ENCODE assay signal across 9 cellular contexts in the genomic region with DNA sequence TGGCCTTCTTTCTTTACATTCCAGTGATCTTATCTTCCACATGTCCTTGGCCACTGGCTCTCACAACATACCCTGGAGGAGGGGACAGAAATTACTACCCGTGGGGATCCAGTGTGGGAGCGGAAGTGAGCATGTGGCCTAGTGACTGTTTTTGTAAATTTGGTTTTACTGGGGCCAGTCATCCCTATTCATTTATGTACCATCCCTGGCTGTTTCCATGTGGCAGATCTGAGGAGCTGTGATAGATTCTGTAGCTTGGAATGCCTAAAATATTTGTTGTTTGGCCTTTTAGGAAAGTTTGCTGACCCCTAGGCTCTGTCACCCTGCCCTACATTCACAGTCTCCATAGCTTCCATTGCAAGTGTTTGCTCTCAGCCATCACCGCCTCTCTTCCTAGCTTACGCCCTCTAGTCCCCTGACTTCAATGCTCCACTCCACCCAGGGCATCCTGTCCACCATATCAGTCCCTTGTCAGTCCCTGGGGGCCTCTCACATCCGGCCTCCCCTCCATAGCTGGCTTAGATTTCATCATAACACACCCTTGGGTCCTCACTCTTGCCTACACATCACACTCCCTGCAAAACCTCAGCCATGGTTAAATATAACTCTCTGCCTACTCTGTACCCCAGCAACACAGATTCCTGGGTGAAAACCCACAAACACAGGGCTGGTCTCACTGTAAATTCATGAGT. TPM values are rescaled to one million over a fixed set of nuclear protein-coding genes. Genes with fewer than 3 reads are reported as not detected.
DNase-seq lines count a peak whose midpoint lies in the region; ATAC-seq and TF ChIP-seq lines count a peak whose summit lies in the region.
"Had no signal": no experiment of that assay in that cellular context is flagged by ENCODE, and none has a peak within 500 bp of the region (broad histone marks: within the 10 kb centered on the region; RNA-seq: fewer than 3 reads in every experiment).

No MANE protein-coding gene starts in this region.

- peaks cover 4% of the 10 kb centered on the region for H3K4me1 Mint-ChIP-seq in glutamatergic neuron (ENCODE audit: low read depth, unreplicated experiment)

- no peak overlapping the region for H3K4me3 Mint-ChIP-seq in glutamatergic neuron (ENCODE audit: unreplicated experiment)

- peaks cover 7% of the 10 kb centered on the region for H3K9me3 Mint-ChIP-seq in glutamatergic neuron (ENCODE audit: unreplicated experiment)

- TF ChIP-seq CTCF in glutamatergic neuron (IDR thresholded peaks at IDR 0.05; ENCODE audit: partially characterized antibody, unreplicated experiment), result no peak

- H3K27ac Mint-ChIP-seq in glutamatergic neuron (ENCODE audit: unreplicated experiment), result no peak overlapping the region

- ATAC-seq in GM19455 (IDR thresholded peaks at IDR 0.05; ENCODE audit: unreplicated experiment), result peak; percentile 49
- no peak for ATAC-seq in GM21825 (IDR thresholded peaks at IDR 0.05; ENCODE audit: unreplicated experiment)

- peaks cover 37% of the 10 kb centered on the region for H3K36me3 Mint-ChIP-seq in glutamatergic neuron (ENCODE audit: unreplicated experiment)

- DNase-seq in A172 (ENCODE audit: low spot score) (peak; percentile 28), RPMI7951 (ENCODE audit: low read depth) (peak; percentile 96), fibroblast of peridontal ligament (ENCODE audit: extremely low read depth) (peak; percentile 50), ureter (ENCODE audit: low spot score) (no peak), glutamatergic neuron (no peak), SK-N-DZ (ENCODE audit: low spot score) (no peak)
- DNase-seq: NCI-H187 had no signal

- peaks cover 7% of the 10 kb centered on the region for H3K27me3 Mint-ChIP-seq in glutamatergic neuron (ENCODE audit: unreplicated experiment)

RNA-seq across cellular contexts. Expression of a gene that starts 25.8 kb away (rescaled TPM):
- 51.3 and 82.1 TPM in 2 replicates for total RNA-seq in A172 (2014; rRNA removed; shearing (Covaris generic))
- 63.0 and 67.8 TPM in 2 replicates for total RNA-seq in RPMI7951 (2014; rRNA removed; shearing (Covaris generic))
- total RNA-seq in ureter (190 TPM), glutamatergic neuron (ENCODE audit: unreplicated experiment) (284 TPM)
- 94.7 and 125 TPM in 2 replicates for polyA plus RNA-seq in SK-N-DZ (2014; cell fraction: cytosol; rRNA removed)
- polyA plus RNA-seq in SK-N-DZ (2014; cell fraction: nucleus; rRNA removed), result 39.9 and 43.6 TPM in 2 replicates

Comparison
In these comparisons a context has a peak if more than half of its experiments do, and no peak if none do; other contexts are left out.
1. DNase-seq: peak in A172 (single experiment), RPMI7951 (single experiment) and fibroblast of peridontal ligament (single experiment); none in ureter (single experiment), glutamatergic neuron (single experiment) and SK-N-DZ (single experiment).